9 cellular contexts compared by ENCODE assay signal in genomic region chr3:38297947-38298711, GRCh38. TPM values are rescaled to one million over a fixed set of nuclear protein-coding genes. Genes with fewer than 3 reads are reported as not detected.
DNase-seq lines count a peak whose midpoint lies in the region; FAIRE-seq and TF ChIP-seq lines count a peak whose summit lies in the region.
"Had no signal": no experiment of that assay in that cellular context is flagged by ENCODE, and none has a peak within 500 bp of the region (broad histone marks: within the 10 kb centered on the region; RNA-seq: fewer than 3 reads in every experiment).

No MANE protein-coding gene starts in this region.

- DNase-seq in GM03348 (ENCODE audit: low spot score) = peak; percentile 27
- peak; percentile 23 for DNase-seq in cerebellum (ENCODE audit: low spot score)
- DNase-seq in osteocyte (ENCODE audit: extremely low spot score, unreplicated experiment) = peak; percentile 44
- DNase-seq in GM12892 (ENCODE audit: insufficient read length) = no peak
- DNase-seq in coronary artery (ENCODE audit: low spot score) = no peak
- DNase-seq in MV-4-11 (lab: John Stamatoyannopoulos, UW) = no peak
- DNase-seq in activated naive CD4-positive, alpha-beta T cell (lab: John Stamatoyannopoulos, UW) = no peak
- DNase-seq: effector CD4-positive, alpha-beta T cell had no signal

- no peak overlapping the region for H3K4me3 Mint-ChIP-seq in osteocyte (ENCODE audit: unreplicated experiment)

- TF ChIP-seq CTCF in LNCAP (IDR thresholded peaks at IDR 0.05) (peak; percentile 66), osteocyte (IDR thresholded peaks at IDR 0.05) (peak; percentile 55), coronary artery (IDR thresholded peaks at IDR 0.05) (no peak)

- no peak overlapping the region for H3K27ac ChIP-seq in coronary artery

- no peak overlapping the region for H3K4me3 ChIP-seq in coronary artery

- H3K9me3 Mint-ChIP-seq in osteocyte (ENCODE audit: unreplicated experiment) = no peaks in the 10 kb centered on the region

- FAIRE-seq in GM12892 (lab: Jason Lieb, UNC) = no peak

- no peaks in the 10 kb centered on the region for H3K4me1 Mint-ChIP-seq in osteocyte (ENCODE audit: unreplicated experiment)

- H3K36me3 Mint-ChIP-seq in osteocyte (ENCODE audit: unreplicated experiment) = no peaks in the 10 kb centered on the region

- TF ChIP-seq POLR2A in GM12892 (IDR thresholded peaks at IDR 0.05; ENCODE audit: low read depth, low read length) = no peak

- H3K27me3 Mint-ChIP-seq in osteocyte (ENCODE audit: unreplicated experiment) = no peaks in the 10 kb centered on the region

- no peak overlapping the region for H3K27ac Mint-ChIP-seq in osteocyte (ENCODE audit: unreplicated experiment)

RNA-seq across cellular contexts. Expression of gene SLC22A14, which starts 16.0 kb away (rescaled TPM):
- total RNA-seq in cerebellum = 0.82 TPM
- 0.30 and 0.47 TPM in 2 replicates for total RNA-seq in osteocyte
- polyA plus RNA-seq in GM12892 (2012; ENCODE audit: missing spikeins) = not detected

RNA-seq across cellular contexts. Expression of gene SLC22A13, which starts 32.5 kb away (rescaled TPM):
- total RNA-seq in cerebellum = 1.4 TPM
- 0.99 and 1.2 TPM in 2 replicates for total RNA-seq in osteocyte
- 0.17 TPM for polyA plus RNA-seq in GM12892 (2012; ENCODE audit: missing spikeins)

RNA-seq across cellular contexts. Expression of gene XYLB, which starts 48.5 kb away (rescaled TPM):
- 12.0 TPM for total RNA-seq in cerebellum
- 6.3 and 8.5 TPM in 2 replicates for total RNA-seq in osteocyte
- 3.8 TPM for polyA plus RNA-seq in GM12892 (2012; ENCODE audit: missing spikeins)

Comparison
In these comparisons a context has a peak if more than half of its experiments do, and no peak if none do; other contexts are left out.
1. DNase-seq: peak in GM03348 (single experiment), cerebellum (single experiment) and osteocyte (single experiment); none in GM12892 (single experiment), coronary artery (single experiment), MV-4-11 (single experiment) and activated naive CD4-positive, alpha-beta T cell (0 of 4).